ENCODE assay signal across 7 cellular contexts in genomic region chr2:166211079-166211478, GRCh38.
"Had no signal": no experiment of that assay in that cellular context is flagged by ENCODE, and none has a peak within 500 bp of the region (broad histone marks: within the 10 kb centered on the region; RNA-seq: fewer than 3 reads in every experiment).

No MANE protein-coding gene starts in this region.

- H3K4me3 ChIP-seq: GM23248 had no signal

- FAIRE-seq: H54 had no signal

- H3K27ac ChIP-seq: GM23248, HL-60 had no signal

- H2AFZ ChIP-seq: GM23248 had no signal

- H3K9ac ChIP-seq: GM23248 had no signal

- DNase-seq: GM23248, GOT3, H9, HCEC 1CT, KG1 had no signal
